In the genomic region with DNA sequence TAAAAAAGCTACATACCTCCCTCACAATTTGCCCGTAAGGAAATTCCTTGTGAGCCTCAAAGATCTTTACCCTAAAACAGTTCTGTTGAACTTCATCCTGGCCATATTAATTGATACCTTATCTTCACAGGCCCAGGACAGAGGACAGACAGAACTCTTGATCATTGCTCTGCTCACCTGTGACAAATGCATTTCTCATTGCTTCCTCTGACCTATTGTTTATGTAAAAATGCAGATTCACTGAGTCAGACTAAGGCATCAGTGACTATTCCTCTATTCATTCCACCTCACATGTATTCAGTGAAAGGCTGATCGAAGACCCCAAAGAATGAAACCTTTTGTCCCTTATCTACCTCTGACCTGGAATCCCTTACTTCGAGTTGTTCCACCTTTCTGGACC, we compare ENCODE assay signal across 1 cellular context.
TF ChIP-seq lines count a peak whose summit lies in the region.

No MANE protein-coding gene starts in this region.

TF ChIP-seq in IMR-90, 13 proteins besides CTCF, POLR2A, EP300 and RAD21:
- TF ChIP-seq, protein P1, sequence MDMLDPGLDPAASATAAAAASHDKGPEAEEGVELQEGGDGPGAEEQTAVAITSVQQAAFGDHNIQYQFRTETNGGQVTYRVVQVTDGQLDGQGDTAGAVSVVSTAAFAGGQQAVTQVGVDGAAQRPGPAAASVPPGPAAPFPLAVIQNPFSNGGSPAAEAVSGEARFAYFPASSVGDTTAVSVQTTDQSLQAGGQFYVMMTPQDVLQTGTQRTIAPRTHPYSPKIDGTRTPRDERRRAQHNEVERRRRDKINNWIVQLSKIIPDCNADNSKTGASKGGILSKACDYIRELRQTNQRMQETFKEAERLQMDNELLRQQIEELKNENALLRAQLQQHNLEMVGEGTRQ (IDR thresholded peaks at IDR 0.05; ENCODE audit: low read depth, low read length) = no peak
- no peak for TF ChIP-seq MXI1 (IDR thresholded peaks at IDR 0.05; ENCODE audit: borderline replicate concordance, low read depth, low read length)
- no peak for TF ChIP-seq MAFK (IDR thresholded peaks at IDR 0.05; ENCODE audit: low read depth, low read length)
- no peak for TF ChIP-seq CEBPB (IDR thresholded peaks at IDR 0.05; ENCODE audit: low read depth, low read length)
- no peak for TF ChIP-seq FOS (IDR thresholded peaks at IDR 0.05; ENCODE audit: low read depth, low read length)
- TF ChIP-seq, protein P2, sequence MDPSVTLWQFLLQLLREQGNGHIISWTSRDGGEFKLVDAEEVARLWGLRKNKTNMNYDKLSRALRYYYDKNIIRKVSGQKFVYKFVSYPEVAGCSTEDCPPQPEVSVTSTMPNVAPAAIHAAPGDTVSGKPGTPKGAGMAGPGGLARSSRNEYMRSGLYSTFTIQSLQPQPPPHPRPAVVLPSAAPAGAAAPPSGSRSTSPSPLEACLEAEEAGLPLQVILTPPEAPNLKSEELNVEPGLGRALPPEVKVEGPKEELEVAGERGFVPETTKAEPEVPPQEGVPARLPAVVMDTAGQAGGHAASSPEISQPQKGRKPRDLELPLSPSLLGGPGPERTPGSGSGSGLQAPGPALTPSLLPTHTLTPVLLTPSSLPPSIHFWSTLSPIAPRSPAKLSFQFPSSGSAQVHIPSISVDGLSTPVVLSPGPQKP (IDR thresholded peaks at IDR 0.05; ENCODE audit: borderline replicate concordance, low read depth, low read length) = no peak
- TF ChIP-seq RFX5 (IDR thresholded peaks at IDR 0.05; ENCODE audit: low read depth, low read length) = no peak
- TF ChIP-seq MAZ (IDR thresholded peaks at IDR 0.05; ENCODE audit: borderline replicate concordance, low read depth, low read length) = no peak
- no peak for TF ChIP-seq RCOR1 (IDR thresholded peaks at IDR 0.05; ENCODE audit: insufficient replicate concordance, low read length)
- TF ChIP-seq NFE2L2 (IDR thresholded peaks at IDR 0.05; ENCODE audit: low read depth, low read length) = no peak
- no peak for TF ChIP-seq SMC3 (IDR thresholded peaks at IDR 0.05; ENCODE audit: low read depth, low read length)
- TF ChIP-seq CHD1 (IDR thresholded peaks at IDR 0.05; ENCODE audit: low read depth, low read length) = no peak
- TF ChIP-seq BHLHE40 (IDR thresholded peaks at IDR 0.05; ENCODE audit: low read depth, low read length) = no peak
